Comparison of ENCODE assay signal across 8 cellular contexts in the genomic region with DNA sequence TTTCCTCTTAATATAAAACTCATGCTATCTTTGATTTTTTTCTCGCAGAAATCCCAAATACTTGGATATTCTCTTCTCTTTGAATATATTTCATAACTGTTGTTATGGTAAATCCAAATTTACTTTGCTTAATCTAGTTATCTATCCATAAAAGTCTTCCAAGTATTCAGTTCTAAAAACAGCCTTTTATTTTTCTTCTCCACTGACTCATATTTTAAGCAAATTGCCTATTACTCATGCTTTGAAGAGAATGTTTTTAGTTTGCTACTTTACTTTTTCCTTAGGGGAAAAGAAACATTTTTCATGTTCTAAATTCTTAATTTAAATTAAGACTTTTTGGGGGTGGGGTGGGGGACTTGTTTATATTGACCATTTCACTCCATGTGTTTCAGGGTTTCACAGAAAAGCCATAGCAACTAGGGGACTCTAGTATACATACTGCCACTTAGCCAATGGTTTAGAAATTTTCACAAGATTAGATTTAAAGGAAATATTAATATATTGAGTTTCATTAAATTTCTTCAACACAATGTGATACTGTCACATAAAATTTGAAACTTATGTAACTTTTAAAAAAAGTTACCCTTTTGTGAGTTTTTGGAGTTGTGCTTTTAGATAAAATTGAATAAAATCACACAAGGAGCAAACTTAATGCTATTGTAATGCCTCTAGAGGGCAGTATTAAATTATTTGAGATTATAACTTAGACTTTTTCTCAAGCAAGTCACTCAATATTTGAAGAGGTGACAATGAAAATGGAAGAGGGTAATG.
A peak's percentile ranks its signal among the peaks of the same experiment; 100 is the strongest.
DNase-seq lines count a peak whose midpoint lies in the region; ATAC-seq and TF ChIP-seq lines count a peak whose summit lies in the region.

No MANE protein-coding gene starts in this region.

- DNase-seq in NCI-H510A treated with DMSO at 0.1 percent for 48 hours (lab: John Stamatoyannopoulos, UW), result peak; percentile 51
- no peak for DNase-seq in NCI-H510A (lab: John Stamatoyannopoulos, UW)
- DNase-seq in adrenal gland, result no peak
- DNase-seq in medulla oblongata (ENCODE audit: extremely low spot score), result peak; percentile 8
- no peak for DNase-seq in posterior vena cava (ENCODE audit: low spot score)
- DNase-seq in COLO668 (lab: John Stamatoyannopoulos, UW; ENCODE audit: unreplicated experiment), result no peak

- H3K4me3 ChIP-seq in Loucy (ENCODE audit: low read length, poor library complexity, severe bottlenecking) (no peak overlapping the region), adrenal gland (no peak overlapping the region)

- H2AFZ ChIP-seq in Loucy (ENCODE audit: low read length), result no peak overlapping the region

- TF ChIP-seq CTCF in Loucy (conservative IDR thresholded peaks at IDR 0.05; ENCODE audit: low read length) (peak; percentile 55), adrenal gland (IDR thresholded peaks at IDR 0.05) (peak; percentile 20 to 64 (median 44))

- H4K20me1 ChIP-seq in Loucy (ENCODE audit: insufficient read depth, low read length, poor library complexity, severe bottlenecking), result no peaks in the 10 kb centered on the region

- ATAC-seq in HG03108 (IDR thresholded peaks at IDR 0.05; ENCODE audit: unreplicated experiment), result no peak

- no peaks in the 10 kb centered on the region for H3K9me3 ChIP-seq in Loucy (ENCODE audit: insufficient read depth, low read depth, low read length)
- no peaks in the 10 kb centered on the region for H3K9me3 ChIP-seq in adrenal gland (replicated peaks in 1 of 3)

- no peaks in the 10 kb centered on the region for H3K79me2 ChIP-seq in Loucy (ENCODE audit: insufficient read depth, low read length)

- 70 to 80% (median 76%) methylated on average over 1 of the region's 1 CpG for WGBS in adrenal gland, 4 donors

- H3K9ac ChIP-seq in Loucy (ENCODE audit: low read depth, low read length, poor library complexity, severe bottlenecking), result no peak overlapping the region

- TF ChIP-seq POLR2A in adrenal gland (IDR thresholded peaks at IDR 0.05), result no peak

- no peaks in the 10 kb centered on the region for H3K36me3 ChIP-seq in Loucy (ENCODE audit: insufficient read depth, low read length)
- no peaks in the 10 kb centered on the region for H3K36me3 ChIP-seq in adrenal gland (replicated peaks in 1 of 2)

- H3K27ac ChIP-seq in adrenal gland, result no peak overlapping the region

- no peaks in the 10 kb centered on the region for H3K27me3 ChIP-seq in Loucy (ENCODE audit: insufficient read depth, low read length, poor library complexity, severe bottlenecking)
- no peaks in the 10 kb centered on the region for H3K27me3 ChIP-seq in adrenal gland

- H3K4me1 ChIP-seq in Loucy (ENCODE audit: insufficient read depth, low read length, poor library complexity, severe bottlenecking) (no peaks in the 10 kb centered on the region), adrenal gland (replicated peaks in 1 of 2) (no peaks in the 10 kb centered on the region)

- intact Hi-C loops in adrenal gland (cut with DNase I), result no loop called here
- intact Hi-C loops in posterior vena cava (cut with DNase I), result no loop called here

- no peaks in the 10 kb centered on the region for H3F3A ChIP-seq in Loucy (ENCODE audit: low read depth)

- H3K9me2 ChIP-seq in Loucy (replicated peaks; ENCODE audit: low read depth, low read length), result no peaks in the 10 kb centered on the region

- no peak overlapping the region for H3K4me2 ChIP-seq in Loucy (ENCODE audit: low read depth, low read length, poor library complexity, severe bottlenecking)

Comparison
In these comparisons a context has a peak if more than half of its experiments do, and no peak if none do; other contexts are left out.
1. DNase-seq: peak in NCI-H510A treated with DMSO at 0.1 percent for 48 hours (single experiment) and medulla oblongata (single experiment); none in NCI-H510A (single experiment), adrenal gland (0 of 7), posterior vena cava (single experiment) and COLO668 (single experiment).